Comparison of ENCODE assay signal across 8 cellular contexts in the genomic region with DNA sequence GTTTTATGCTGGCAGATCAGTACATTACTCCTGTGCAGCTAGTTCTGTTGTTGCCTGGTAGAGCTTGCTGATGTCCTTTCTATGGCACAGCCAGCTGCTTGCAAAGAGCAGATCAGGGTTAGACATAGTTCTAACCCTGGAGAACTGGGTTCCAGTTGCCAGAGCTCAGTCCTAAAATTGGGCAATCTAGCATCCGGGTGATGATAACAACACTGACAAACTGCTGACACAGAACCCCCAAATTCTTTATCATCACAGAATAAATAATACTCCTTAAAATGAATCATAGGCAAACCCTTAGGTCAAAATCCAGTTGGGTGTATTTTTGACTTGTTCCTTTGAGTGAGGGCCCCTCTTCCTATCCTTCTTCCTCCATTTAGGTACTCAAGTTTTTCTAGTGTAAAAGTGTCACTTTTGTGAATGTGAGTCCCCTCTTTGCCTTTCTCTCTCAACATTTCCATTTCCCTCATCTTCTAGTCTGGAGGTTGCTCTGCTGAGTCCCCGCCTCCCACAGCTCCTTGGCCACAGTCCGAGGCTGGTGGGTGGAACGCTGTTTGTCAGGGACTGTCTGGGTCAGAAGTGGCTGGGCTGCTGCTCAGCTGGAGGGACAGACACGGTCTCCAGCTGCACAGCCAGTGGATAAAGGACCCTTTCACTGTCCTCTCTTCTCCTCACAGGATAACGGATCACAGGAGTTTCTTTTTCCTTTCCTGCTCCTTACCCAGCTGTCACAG.
DNase-seq lines count a peak whose midpoint lies in the region; ATAC-seq and TF ChIP-seq lines count a peak whose summit lies in the region.

No MANE protein-coding gene starts in this region.

- intact Hi-C loops in sciatic nerve (cut with DNase I) = no loop called here

- TF ChIP-seq POLR2A in GM19099 (IDR thresholded peaks at IDR 0.05; ENCODE audit: extremely low read depth, insufficient read length, low read depth) = peak; percentile 56

- TF ChIP-seq CTCF in brain (conservative IDR thresholded peaks at IDR 0.05) = no peak
- no peak for TF ChIP-seq CTCF in progenitor cell of endocrine pancreas (IDR thresholded peaks at IDR 0.05; ENCODE audit: unreplicated experiment)

- ATAC-seq in sciatic nerve = peak; percentile 98
- ATAC-seq in GM21423 (IDR thresholded peaks at IDR 0.05; ENCODE audit: unreplicated experiment) = no peak

- H3K27ac Mint-ChIP-seq in brain (peak overlapping the region in 2 of 5 experiments; percentile 35 to 61), progenitor cell of endocrine pancreas (no peak overlapping the region)

- H3K9me3 Mint-ChIP-seq in brain (no peaks in the 10 kb centered on the region), progenitor cell of endocrine pancreas (ENCODE audit: low read depth) (no peaks in the 10 kb centered on the region)

- peaks cover 5% of the 10 kb centered on the region for H3K27me3 Mint-ChIP-seq in brain
- peaks cover 8% of the 10 kb centered on the region for H3K27me3 Mint-ChIP-seq in progenitor cell of endocrine pancreas

- peaks cover 14% of the 10 kb centered on the region for H3K4me1 Mint-ChIP-seq in brain
- peaks cover 9% of the 10 kb centered on the region for H3K4me1 Mint-ChIP-seq in progenitor cell of endocrine pancreas (ENCODE audit: low read depth)

- H3K36me3 Mint-ChIP-seq in brain (no peaks in the 10 kb centered on the region), progenitor cell of endocrine pancreas (ENCODE audit: insufficient read depth) (no peaks in the 10 kb centered on the region)

- DNase-seq in hypothalamus (lab: John Stamatoyannopoulos, UW) (peak in 49 of 51 donors; percentile 2 to 87 (median 55)), sciatic nerve (ENCODE audit: low spot score) (peak; percentile 93), cortex of kidney (lab: John Stamatoyannopoulos, UW) (no peak), NCI-H2081 (lab: John Stamatoyannopoulos, UW) (no peak), progenitor cell of endocrine pancreas (ENCODE audit: low spot score, unreplicated experiment) (no peak)

- H3K4me3 Mint-ChIP-seq in brain (peak overlapping the region in 3 of 5 experiments; percentile 9 to 53 (median 11)), progenitor cell of endocrine pancreas (ENCODE audit: low read depth) (no peak overlapping the region)

Comparison
In these comparisons a context has a peak if more than half of its experiments do, and no peak if none do; other contexts are left out.
1. DNase-seq: peak in hypothalamus (49 of 51) and sciatic nerve (single experiment); none in cortex of kidney (single experiment), NCI-H2081 (0 of 2) and progenitor cell of endocrine pancreas (single experiment).